9 cellular contexts compared by ENCODE assay signal in the genomic region with DNA sequence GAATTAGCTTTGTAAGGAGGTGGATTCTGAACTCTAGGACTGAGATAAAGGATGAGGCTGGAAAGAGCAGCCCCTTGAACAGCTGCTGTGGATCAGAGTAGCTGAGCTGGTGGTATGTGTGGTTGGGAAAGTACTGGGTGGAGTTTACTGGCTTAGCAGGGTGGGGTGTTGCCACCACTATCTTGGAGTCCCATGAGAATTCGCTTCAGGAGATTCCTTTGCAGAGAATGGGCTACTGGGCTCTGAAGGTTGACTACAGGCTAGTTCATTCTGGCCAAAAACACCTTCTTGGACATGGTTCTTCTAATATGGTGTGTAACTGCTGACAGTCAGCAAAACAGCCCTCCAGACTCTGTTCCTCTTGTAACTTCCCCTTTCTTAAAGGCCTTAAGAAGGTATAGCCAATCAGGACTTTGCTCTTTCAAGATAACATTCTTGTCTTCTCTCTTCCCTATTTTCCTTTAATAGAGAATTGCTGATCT. TPM values are rescaled to one million over a fixed set of nuclear protein-coding genes. Genes with fewer than 3 reads are reported as not detected.
A peak's percentile ranks its signal among the peaks of the same experiment; 100 is the strongest.
DNase-seq lines count a peak whose midpoint lies in the region; ATAC-seq and TF ChIP-seq lines count a peak whose summit lies in the region.
"Had no signal": no experiment of that assay in that cellular context is flagged by ENCODE, and none has a peak within 500 bp of the region (broad histone marks: within the 10 kb centered on the region; RNA-seq: fewer than 3 reads in every experiment).

No MANE protein-coding gene starts in this region.

- intact Hi-C loops in lower lobe of right lung (cut with DNase I) = no loop called here

- H3K27me3 ChIP-seq in SJCRH30 (no peaks in the 10 kb centered on the region), lower lobe of right lung (ENCODE audit: low read depth) (no peaks in the 10 kb centered on the region)
- H3K27me3 ChIP-seq: SJSA1 had no signal

- H3K9me3 ChIP-seq in SJCRH30 (replicated peaks) (no peaks in the 10 kb centered on the region), lower lobe of right lung (no peaks in the 10 kb centered on the region)
- H3K9me3 ChIP-seq: SJSA1 had no signal

- ATAC-seq in GM18517 (IDR thresholded peaks at IDR 0.05; ENCODE audit: unreplicated experiment) (peak; percentile 39), HG02870 (IDR thresholded peaks at IDR 0.05; ENCODE audit: unreplicated experiment) (peak; percentile 46), lower lobe of right lung (peak; percentile 68 to 85), GM19035 (IDR thresholded peaks at IDR 0.05; ENCODE audit: unreplicated experiment) (no peak)

- peaks cover 50% of the 10 kb centered on the region for H3K4me1 ChIP-seq in SJCRH30
- H3K4me1 ChIP-seq in lower lobe of right lung = peaks cover 53% of the 10 kb centered on the region
- H3K4me1 ChIP-seq: SJSA1 had no signal

- TF ChIP-seq CTCF in lower lobe of right lung (IDR thresholded peaks at IDR 0.05) = no peak

- H3K27ac ChIP-seq in SJCRH30 (no peak overlapping the region), lower lobe of right lung (peak overlapping the region; percentile 15)
- H3K27ac ChIP-seq: SJSA1 had no signal

- H3K36me3 ChIP-seq in SJCRH30 (no peaks in the 10 kb centered on the region; the same call in 1 of the 2 replicates), lower lobe of right lung (no peaks in the 10 kb centered on the region)
- H3K36me3 ChIP-seq: SJSA1 had no signal

- H3K4me3 ChIP-seq in SJCRH30 = no peak overlapping the region
- H3K4me3 ChIP-seq in lower lobe of right lung = no peak overlapping the region
- H3K4me3 ChIP-seq: SJSA1 had no signal

- peak; percentile 77 to 84 for DNase-seq in SJCRH30
- DNase-seq in lower lobe of right lung = no peak
- DNase-seq in kidney tubule cell (ENCODE audit: low spot score) = no peak
- no peak for DNase-seq in NCI-H1436 (lab: John Stamatoyannopoulos, UW)
- no peak for DNase-seq in C1 segment of cervical spinal cord (lab: John Stamatoyannopoulos, UW)

RNA-seq across cellular contexts. Expression of gene TET3, which starts 52.7 kb away (rescaled TPM):
- 13.6 and 16.3 TPM in 2 replicates for total RNA-seq in SJCRH30 (2014; rRNA removed; shearing (Covaris generic))
- total RNA-seq in lower lobe of right lung = 21.5 TPM

Comparison
In these comparisons a context has a peak if more than half of its experiments do, and no peak if none do; other contexts are left out.
1. DNase-seq: peak in SJCRH30 (2 of 2); none in lower lobe of right lung (single experiment), kidney tubule cell (single experiment), NCI-H1436 (single experiment) and C1 segment of cervical spinal cord (0 of 14).